28 cellular contexts compared by ENCODE assay signal in the genomic region with DNA sequence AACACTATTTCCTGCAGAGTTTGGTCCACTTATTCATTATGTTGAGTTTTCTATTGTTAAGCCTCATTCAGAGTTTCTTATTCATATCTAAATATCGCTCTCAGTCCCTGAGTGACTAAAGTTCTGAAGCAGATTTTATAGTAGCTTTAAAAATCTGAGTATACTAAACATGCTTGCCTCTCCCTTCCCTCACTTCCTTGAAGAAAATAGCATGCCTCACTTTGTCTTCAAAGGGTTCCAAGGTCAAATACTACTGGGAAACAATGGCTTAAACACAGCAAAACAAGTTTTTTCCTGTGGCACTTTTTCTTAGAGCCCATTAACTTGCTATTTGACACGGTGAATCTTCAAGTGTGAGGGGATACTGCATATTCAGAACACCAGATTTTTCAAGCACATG. TPM values are rescaled to one million over a fixed set of nuclear protein-coding genes. Genes with fewer than 3 reads are reported as not detected.
"Had no signal": no experiment of that assay in that cellular context is flagged by ENCODE, and none has a peak within 500 bp of the region (broad histone marks: within the 10 kb centered on the region; RNA-seq: fewer than 3 reads in every experiment).

No MANE protein-coding gene starts in this region.

- H3K27ac ChIP-seq: breast epithelium, SJSA1 had no signal

- H3K9me3 ChIP-seq: breast epithelium, SJSA1 had no signal

- FAIRE-seq: K562, RCC 7860 had no signal

- H3K4me3 Mint-ChIP-seq: activated B cell treated with CpG ODN at 0.5 μM for 24 hours; activated CD4-positive, alpha-beta T cell treated with anti-CD3 and anti-CD28 coated beads, Interleukin-2, amount 10 ng/mL, durations not matched to agents 24 days and 14 days; activated CD8-positive, alpha-beta memory T cell treated with anti-CD3 and anti-CD28 coated beads, Interleukin-2, amount 10 ng/mL, durations not matched to agents 7 days and 5 days; activated naive CD4-positive, alpha-beta T cell treated with anti-CD3 and anti-CD28 coated beads, Interleukin-2, amount 50 U/mL, for 24 hours; activated T-cell treated with anti-CD3 and anti-CD28 coated beads, Interleukin-2, amount 50 U/mL, for 24 hours; activated T-helper 1 cell treated with anti-CD3 and anti-CD28 coated beads, Interleukin-12 subunit alpha, Interleukin-12 subunit beta, Interleukin-2, Interleukin-4 antibody, amounts not matched to agents 30 ng/mL and 10 ng/mL and 1 ng/mL, durations not matched to agents 14 hours and 24 hours and 36 hours had no signal

- DNase-seq: activated B cell treated with CpG ODN at 0.5 μM for 24 hours; activated CD4-positive, alpha-beta T cell treated with anti-CD3 and anti-CD28 coated beads for 1 hour; activated CD4-positive, alpha-beta T cell treated with anti-CD3 and anti-CD28 coated beads, Interleukin-2, amount 10 ng/mL, durations not matched to agents 24 days and 14 days; activated CD4-positive, alpha-beta T cell treated with anti-CD3 and anti-CD28 coated beads, Interleukin-2, amount 50 U/mL, for 48 hours; activated CD8-positive, alpha-beta memory T cell treated with anti-CD3 and anti-CD28 coated beads, Interleukin-2, amount 10 ng/mL, durations not matched to agents 7 days and 5 days; activated effector memory CD4-positive, alpha-beta T cell treated with Interleukin-2 at 50 U/mL for 16 hours; activated naive CD4-positive, alpha-beta T cell; activated T-cell treated with anti-CD3 and anti-CD28 coated beads, Interleukin-2, amount 50 U/mL, for 24 hours; aorta; Karpas-422; MM.1S; NCI-H1105; NCI-H1436; NCI-H1694 treated with DMSO at 0.1 percent for 48 hours; NCI-H2081; NCI-H510A treated with DMSO at 0.1 percent for 48 hours; NCI-H69; PC-3; SHP77; SW 1271 had no signal

- H3K4me3 ChIP-seq: breast epithelium, K562, SJSA1 had no signal

- H3K27ac Mint-ChIP-seq: activated B cell treated with CpG ODN at 0.5 μM for 24 hours; activated CD4-positive, alpha-beta T cell treated with anti-CD3 and anti-CD28 coated beads, Interleukin-2, amount 10 ng/mL, durations not matched to agents 24 days and 14 days; activated CD8-positive, alpha-beta memory T cell treated with anti-CD3 and anti-CD28 coated beads, Interleukin-2, amount 10 ng/mL, durations not matched to agents 7 days and 5 days; activated naive CD4-positive, alpha-beta T cell treated with anti-CD3 and anti-CD28 coated beads, Interleukin-2, amount 50 U/mL, for 24 hours; activated T-cell treated with anti-CD3 and anti-CD28 coated beads, Interleukin-2, amount 50 U/mL, for 24 hours; activated T-helper 1 cell treated with anti-CD3 and anti-CD28 coated beads, Interleukin-12 subunit alpha, Interleukin-12 subunit beta, Interleukin-2, Interleukin-4 antibody, amounts not matched to agents 30 ng/mL and 10 ng/mL and 1 ng/mL, durations not matched to agents 14 hours and 24 hours and 36 hours had no signal

- H3K4me1 Mint-ChIP-seq: activated CD4-positive, alpha-beta T cell treated with anti-CD3 and anti-CD28 coated beads, Interleukin-2, amount 10 ng/mL, durations not matched to agents 24 days and 14 days; activated naive CD4-positive, alpha-beta T cell treated with anti-CD3 and anti-CD28 coated beads, Interleukin-2, amount 50 U/mL, for 24 hours had no signal

- H3K27me3 ChIP-seq: breast epithelium, SJSA1 had no signal

- H3K4me1 ChIP-seq: breast epithelium had no signal

- H3K9me3 Mint-ChIP-seq: activated B cell treated with CpG ODN at 0.5 μM for 24 hours; activated CD4-positive, alpha-beta T cell treated with anti-CD3 and anti-CD28 coated beads, Interleukin-2, amount 10 ng/mL, durations not matched to agents 24 days and 14 days; activated naive CD4-positive, alpha-beta T cell treated with anti-CD3 and anti-CD28 coated beads, Interleukin-2, amount 50 U/mL, for 24 hours; activated T-cell treated with anti-CD3 and anti-CD28 coated beads, Interleukin-2, amount 50 U/mL, for 24 hours; activated T-helper 1 cell treated with anti-CD3 and anti-CD28 coated beads, Interleukin-12 subunit alpha, Interleukin-12 subunit beta, Interleukin-2, Interleukin-4 antibody, amounts not matched to agents 30 ng/mL and 10 ng/mL and 1 ng/mL, durations not matched to agents 14 hours and 24 hours and 36 hours had no signal

- H3K36me3 Mint-ChIP-seq: activated CD8-positive, alpha-beta memory T cell treated with anti-CD3 and anti-CD28 coated beads, Interleukin-2, amount 10 ng/mL, durations not matched to agents 7 days and 5 days; activated naive CD4-positive, alpha-beta T cell treated with anti-CD3 and anti-CD28 coated beads, Interleukin-2, amount 50 U/mL, for 24 hours had no signal

- ATAC-seq: activated CD8-positive, alpha-beta memory T cell treated with anti-CD3 and anti-CD28 coated beads, Interleukin-2, amount 10 ng/mL, durations not matched to agents 7 days and 5 days; K562; PC-3; SK-N-SH treated with all-trans-retinoic acid at 6 μM for 48 hours had no signal

- H3K36me3 ChIP-seq: breast epithelium, SJSA1 had no signal

RNA-seq across cellular contexts. Expression of gene DAB2, which starts 41.1 kb away (rescaled TPM):
- total RNA-seq: activated B cell treated with CpG ODN at 0.5 μM for 24 hours; activated CD4-positive, alpha-beta T cell treated with anti-CD3 and anti-CD28 coated beads, Interleukin-2, amount 10 ng/mL, durations not matched to agents 24 days and 14 days; activated CD8-positive, alpha-beta memory T cell treated with anti-CD3 and anti-CD28 coated beads, Interleukin-2, amount 10 ng/mL, durations not matched to agents 7 days and 5 days; activated T-helper 1 cell treated with anti-CD3 and anti-CD28 coated beads, Interleukin-12 subunit alpha, Interleukin-12 subunit beta, Interleukin-2, Interleukin-4 antibody, amounts not matched to agents 30 ng/mL and 10 ng/mL and 1 ng/mL, durations not matched to agents 14 hours and 24 hours and 36 hours; T-helper 1 cell treated with Interleukin-12 subunit alpha and Interleukin-12 subunit beta and Interleukin-4 antibody, amounts not matched to agents 30 ng/mL and 1 ng/mL, for 36 hours had no signal
